Comparison of ENCODE assay signal across 1 cellular context in genomic region chr19:38912600-38913514, GRCh38.
TF ChIP-seq lines count a peak whose summit lies in the region.

No MANE protein-coding gene starts in this region.

TF ChIP-seq in H1, 55 proteins besides CTCF, POLR2A, EP300 and RAD21:
- TF ChIP-seq GTF2F1 (IDR thresholded peaks at IDR 0.05; ENCODE audit: borderline replicate concordance, low read depth, low read length) (no peak), SUZ12 (IDR thresholded peaks at IDR 0.05; ENCODE audit: low read length) (no peak), CREB1 (IDR thresholded peaks at IDR 0.05) (no peak), SIRT6 (IDR thresholded peaks at IDR 0.05; ENCODE audit: low read length) (no peak), NANOG (IDR thresholded peaks at IDR 0.05; ENCODE audit: insufficient read depth, low read depth, low read length, poor library complexity, severe bottlenecking) (no peak), BRCA1 (IDR thresholded peaks at IDR 0.05; ENCODE audit: low read depth, low read length) (no peak), CEBPB (IDR thresholded peaks at IDR 0.05; ENCODE audit: low read depth, low read length) (no peak), YY1 (IDR thresholded peaks at IDR 0.05; ENCODE audit: low read depth, low read length) (no peak), GABPA (IDR thresholded peaks at IDR 0.05; ENCODE audit: borderline replicate concordance, insufficient read depth, low read length) (no peak), MAFK (IDR thresholded peaks at IDR 0.05; ENCODE audit: low read depth, low read length) (no peak)
